Comparison of ENCODE assay signal across 8 cellular contexts in genomic region chr13:73708393-73708985, GRCh38.
A peak's percentile ranks its signal among the peaks of the same experiment; 100 is the strongest.
DNase-seq lines count a peak whose midpoint lies in the region; ATAC-seq and TF ChIP-seq lines count a peak whose summit lies in the region.

No MANE protein-coding gene starts in this region.

- H3K36me3 Mint-ChIP-seq in CD8-positive, alpha-beta memory T cell = peaks cover 0 to 67% (median 21%) of the 10 kb centered on the region in 3 donors
- H3K36me3 Mint-ChIP-seq in effector memory CD8-positive, alpha-beta T cell (ENCODE audit: insufficient read depth) = peaks cover 58% of the 10 kb centered on the region

- H3K9me3 ChIP-seq in CD8-positive, alpha-beta memory T cell (ENCODE audit: low read length) = no peaks in the 10 kb centered on the region
- H3K9me3 ChIP-seq in WERI-Rb-1 (ENCODE audit: severe bottlenecking) (no peaks in the 10 kb centered on the region), thoracic aorta (no peaks in the 10 kb centered on the region)

- H3K36me3 ChIP-seq in CD8-positive, alpha-beta memory T cell (ENCODE audit: insufficient read depth, low read length) = peaks cover 29% of the 10 kb centered on the region
- H3K36me3 ChIP-seq in WERI-Rb-1 (no peaks in the 10 kb centered on the region; the same call in 1 of the 2 replicates), thoracic aorta (no peaks in the 10 kb centered on the region)

- CTCF ChIA-PET in CD8-positive, alpha-beta memory T cell (lab: Charles Lee) = no interaction called here

- no peaks in the 10 kb centered on the region for H3K9me3 Mint-ChIP-seq in CD8-positive, alpha-beta memory T cell
- no peaks in the 10 kb centered on the region for H3K9me3 Mint-ChIP-seq in effector memory CD8-positive, alpha-beta T cell

- no peaks in the 10 kb centered on the region for H3K27me3 ChIP-seq in CD8-positive, alpha-beta memory T cell (ENCODE audit: insufficient read depth, low read length, poor library complexity, severe bottlenecking)
- H3K27me3 ChIP-seq in WERI-Rb-1 (ENCODE audit: insufficient read depth, low read depth, severe bottlenecking) (no peaks in the 10 kb centered on the region), thoracic aorta (replicated peaks; ENCODE audit: insufficient read depth) (no peaks in the 10 kb centered on the region)

- peak; percentile 8 to 61 (median 35) for DNase-seq in CD8-positive, alpha-beta memory T cell
- DNase-seq in NCI-H2029 treated with DMSO at 0.1 percent for 48 hours (lab: John Stamatoyannopoulos, UW) (peak; percentile 60), WERI-Rb-1 (peak; percentile 60), midbrain (lab: John Stamatoyannopoulos, UW) (peak; percentile 45), thoracic aorta (ENCODE audit: low spot score) (no peak)
- peak; percentile 17 to 40 (median 39) for DNase-seq in effector memory CD8-positive, alpha-beta T cell

- H3K27ac Mint-ChIP-seq in CD8-positive, alpha-beta memory T cell = no peak overlapping the region
- H3K27ac Mint-ChIP-seq in effector memory CD8-positive, alpha-beta T cell = no peak overlapping the region

- POLR2A ChIA-PET in CD8-positive, alpha-beta memory T cell (lab: Charles Lee) = no interaction called here

- H3K27me3 Mint-ChIP-seq in CD8-positive, alpha-beta memory T cell = no peaks in the 10 kb centered on the region
- no peaks in the 10 kb centered on the region for H3K27me3 Mint-ChIP-seq in effector memory CD8-positive, alpha-beta T cell

- ATAC-seq in GM18907 (IDR thresholded peaks at IDR 0.05; ENCODE audit: unreplicated experiment) = peak; percentile 92
- ATAC-seq in HG03097 (IDR thresholded peaks at IDR 0.05; ENCODE audit: low FRiP score, unreplicated experiment) = peak; percentile 92
- ATAC-seq in effector memory CD8-positive, alpha-beta T cell (replicated peaks) = peak; percentile 96
- ATAC-seq in thoracic aorta (ENCODE audit: insufficient number of reproducible peaks, low FRiP score, low read depth) = no peak

- no peak overlapping the region for H3K27ac ChIP-seq in CD8-positive, alpha-beta memory T cell (ENCODE audit: low read depth, low read length)
- H3K27ac ChIP-seq in WERI-Rb-1 = no peak overlapping the region
- H3K27ac ChIP-seq in thoracic aorta = no peak overlapping the region

- peaks cover 10% of the 10 kb centered on the region for H3K4me1 ChIP-seq in CD8-positive, alpha-beta memory T cell (ENCODE audit: insufficient read depth, low read length)
- no peaks in the 10 kb centered on the region for H3K4me1 ChIP-seq in thoracic aorta (ENCODE audit: control insufficient read depth in 1 of 2, low read depth in 2 of 2)

- H3K4me3 ChIP-seq in CD8-positive, alpha-beta memory T cell (ENCODE audit: low read length) = no peak overlapping the region
- H3K4me3 ChIP-seq in WERI-Rb-1 (ENCODE audit: low read depth, low read length) (no peak overlapping the region), thoracic aorta (no peak overlapping the region)

- H3K4me3 Mint-ChIP-seq in CD8-positive, alpha-beta memory T cell = no peak overlapping the region
- H3K4me3 Mint-ChIP-seq in effector memory CD8-positive, alpha-beta T cell = no peak overlapping the region

- H3K4me1 Mint-ChIP-seq in CD8-positive, alpha-beta memory T cell = peaks cover 14 to 51% (median 24%) of the 10 kb centered on the region in 3 donors
- H3K4me1 Mint-ChIP-seq in effector memory CD8-positive, alpha-beta T cell (ENCODE audit: low read depth in 2 of 2) = peaks cover 7 to 11% of the 10 kb centered on the region in 2 donors

- TF ChIP-seq CTCF in WERI-Rb-1 (IDR thresholded peaks at IDR 0.05; ENCODE audit: low read depth, low read length) = peak; percentile 60
- peak; percentile 58 for TF ChIP-seq CTCF in thoracic aorta (IDR thresholded peaks at IDR 0.05)
